In the genomic region with DNA sequence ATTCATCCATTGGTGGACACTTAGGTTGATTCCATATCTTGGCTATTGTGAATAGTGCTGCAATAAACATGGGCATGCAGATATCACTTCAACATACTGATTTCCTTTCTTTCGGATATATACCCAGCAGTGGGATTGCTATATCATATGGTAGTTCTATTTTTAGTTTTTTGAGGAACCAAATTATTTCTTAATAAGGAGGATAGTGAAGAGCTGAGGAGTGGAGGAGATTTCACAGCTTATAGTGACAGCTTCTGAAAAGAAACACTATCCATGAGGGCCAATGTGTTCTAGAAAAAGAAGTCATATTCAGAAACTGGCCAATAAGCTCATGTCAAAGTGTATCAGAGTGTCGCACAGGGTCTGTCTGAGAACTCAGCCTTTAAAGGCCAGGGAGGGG, we compare ENCODE assay signal across 16 cellular contexts.
"Had no signal": no experiment of that assay in that cellular context is flagged by ENCODE, and none has a peak within 500 bp of the region (broad histone marks: within the 10 kb centered on the region; RNA-seq: fewer than 3 reads in every experiment).

No MANE protein-coding gene starts in this region.

- DNase-seq: dermis blood vessel endothelial cell; dorsolateral prefrontal cortex; effector CD4-positive, alpha-beta T cell; effector memory CD4-positive, alpha-beta T cell; foreskin keratinocyte; heart left ventricle; hippocampal formation; left cardiac atrium; left lung; left ventricle myocardium superior; lower lobe of right lung; mesenchymal stem cell; mucosa of descending colon; naive B cell; naive thymus-derived CD8-positive, alpha-beta T cell had no signal

- ATAC-seq: foreskin keratinocyte; gastroesophageal sphincter; heart left ventricle; left cardiac atrium; left lung; left ventricle myocardium superior; lower lobe of right lung; mucosa of descending colon; naive thymus-derived CD8-positive, alpha-beta T cell had no signal
